29 cellular contexts compared by ENCODE assay signal in the genomic region with DNA sequence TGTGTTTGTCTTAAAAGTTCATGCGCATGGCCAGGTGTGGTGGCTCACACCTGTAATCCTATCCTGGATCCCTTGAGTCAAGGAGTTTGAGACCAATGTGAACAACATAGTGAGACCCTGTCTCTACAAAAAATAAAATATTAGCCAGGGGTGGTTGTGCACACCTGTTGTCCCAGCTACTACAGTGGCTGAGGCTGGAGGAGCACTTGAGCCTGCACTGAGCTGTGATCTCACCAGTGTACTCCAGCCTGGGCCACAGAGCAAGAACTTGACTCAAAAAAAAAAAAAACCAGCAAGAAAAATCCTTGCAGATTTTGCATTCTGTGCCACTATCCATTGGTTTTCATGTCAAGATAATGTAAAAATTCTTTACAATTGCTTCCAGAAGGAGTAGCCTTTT. TPM values are rescaled to one million over a fixed set of nuclear protein-coding genes. Genes with fewer than 3 reads are reported as not detected.
DNase-seq lines count a peak whose midpoint lies in the region; ATAC-seq, FAIRE-seq and TF ChIP-seq lines count a peak whose summit lies in the region.
"Had no signal": no experiment of that assay in that cellular context is flagged by ENCODE, and none has a peak within 500 bp of the region (broad histone marks: within the 10 kb centered on the region; RNA-seq: fewer than 3 reads in every experiment).

No MANE protein-coding gene starts in this region.

- ATAC-seq in activated T-cell treated with anti-CD3 and anti-CD28 coated beads, Interleukin-2, amount 50 U/mL, for 72 hours (replicated peaks in 1 of 2) = no peak
- ATAC-seq in GM12878 = no peak

- H3K36me3 Mint-ChIP-seq in activated T-cell treated with anti-CD3 and anti-CD28 coated beads, Interleukin-2, amount 50 U/mL, for 72 hours (ENCODE audit: insufficient read depth in 2 of 2) = peaks cover 3 to 12% of the 10 kb centered on the region in 2 donors

- peak overlapping the region; percentile 64 to 70 for H3K4me3 Mint-ChIP-seq in activated T-cell treated with anti-CD3 and anti-CD28 coated beads, Interleukin-2, amount 50 U/mL, for 72 hours
- H3K4me3 Mint-ChIP-seq: CD14-positive monocyte, H9, HFFc6 had no signal

- peak; percentile 16 for DNase-seq in DMS79 treated with DMSO at 0.1 percent for 48 hours (lab: John Stamatoyannopoulos, UW)
- DNase-seq in DMS79 (lab: John Stamatoyannopoulos, UW) = no peak
- no peak for DNase-seq in activated T-cell treated with anti-CD3 and anti-CD28 coated beads, Interleukin-2, amount 50 U/mL, for 72 hours
- DNase-seq in activated T-cell treated with anti-CD3 and anti-CD28 coated beads, Interleukin-2, amount 50 U/mL, for 48 hours = no peak
- no peak for DNase-seq in GM12878 (ENCODE audit: low read depth, low spot score)
- no peak for DNase-seq in D341Med (ENCODE audit: low spot score)
- DNase-seq in esophagus squamous epithelium (lab: John Stamatoyannopoulos, UW) = no peak
- DNase-seq: 8988T, ACHN, BE2C, Calu3, DMS153, EL, GDM1, H9, HFFc6, KBM-7, MG63, NCI-H1105 treated with DMSO at 0.1 percent for 48 hours, NCI-H2029, NCI-H446, NCI-H524 treated with DMSO at 0.1 percent for 48 hours, NCI-H774, SIG-M5 had no signal

- peaks cover 7% of the 10 kb centered on the region for H3K4me1 ChIP-seq in HEK293 (ENCODE audit: control insufficient read depth, insufficient read depth, low read length)
- peaks cover 65% of the 10 kb centered on the region for H3K4me1 ChIP-seq in GM12878 (ENCODE audit: control insufficient read depth, insufficient read depth, low read length)
- peaks cover 0 to 38% (median 12%) of the 10 kb centered on the region in 3 donors for H3K4me1 ChIP-seq in esophagus squamous epithelium
- H3K4me1 ChIP-seq: BE2C had no signal

- in situ Hi-C loops in GM12878 (cut with MboI) = loop anchor here (10.0 to 25.0 kb wide), 2 partner anchors 590 to 1273 kb away; a partner anchor contains a TSS

- no peaks in the 10 kb centered on the region for H4K20me1 ChIP-seq in GM12878 (ENCODE audit: control insufficient read depth, insufficient read depth)

- H3K9me3 ChIP-seq in HEK293 (ENCODE audit: control insufficient read depth, insufficient read depth, low read depth, low read length) (no peaks in the 10 kb centered on the region), GM12878 (replicated peaks; ENCODE audit: control insufficient read depth, insufficient read depth, low read length) (no peaks in the 10 kb centered on the region), esophagus squamous epithelium (no peaks in the 10 kb centered on the region)
- H3K9me3 ChIP-seq: BE2C, MG63 had no signal

- TF ChIP-seq EP300 in GM12878 (IDR thresholded peaks at IDR 0.05; ENCODE audit: borderline replicate concordance in 1 of 2, control insufficient read depth in 1 of 2, low read depth in 2 of 2, low read length in 2 of 2) = no peak

- TF ChIP-seq POLR2A in GM12878 (IDR thresholded peaks at IDR 0.05; ENCODE audit: low read depth, low read length) (no peak), esophagus squamous epithelium (IDR thresholded peaks at IDR 0.05) (no peak)

- no peak overlapping the region for H3K27ac ChIP-seq in HEK293 (ENCODE audit: extremely low read depth, low read depth, low read length)
- no peak overlapping the region for H3K27ac ChIP-seq in GM12878 (ENCODE audit: control insufficient read depth, insufficient read depth)
- H3K27ac ChIP-seq in esophagus squamous epithelium = no peak overlapping the region
- H3K27ac ChIP-seq: SK-N-MC had no signal

- H3K4me3 ChIP-seq in HEK293 (ENCODE audit: low read depth, low read length) (no peak overlapping the region), GM12878 (peak overlapping the region; percentile 29; the same call in 1 of the 2 replicates), esophagus squamous epithelium (no peak overlapping the region)
- H3K4me3 ChIP-seq: MG63, SK-N-MC had no signal

- peak overlapping the region; percentile 88; the same call in 1 of the 2 replicates for H3K4me2 ChIP-seq in GM12878 (ENCODE audit: control insufficient read depth, insufficient read depth)

- no peak for TF ChIP-seq CTCF in HEK293 (tag by site-specific recombination; IDR thresholded peaks at IDR 0.05)
- no peak for TF ChIP-seq CTCF in GM12878 (IDR thresholded peaks at IDR 0.05 in 2 of 3, conservative IDR thresholded peaks at IDR 0.05 in 1 of 3; ENCODE audit: control insufficient read depth in 2 of 3, extremely low read depth in 1 of 3, insufficient read depth in 1 of 3, low read depth in 3 of 3, low read length in 3 of 3)
- TF ChIP-seq CTCF in esophagus squamous epithelium (IDR thresholded peaks at IDR 0.05) = no peak

- H3K36me3 ChIP-seq in HEK293 (ENCODE audit: control insufficient read depth in 2 of 2, insufficient read depth in 1 of 2, low read length in 2 of 2) = no peaks in the 10 kb centered on the region
- peaks cover 0 to 1% of the 10 kb centered on the region in 2 experiments; a peak in 1 of 4 replicates for H3K36me3 ChIP-seq in GM12878 (ENCODE audit: control insufficient read depth in 2 of 2, insufficient read depth in 2 of 2, low read length in 1 of 2)
- H3K36me3 ChIP-seq in esophagus squamous epithelium = no peaks in the 10 kb centered on the region
- H3K36me3 ChIP-seq: BE2C, MG63 had no signal

- TF ChIP-seq RAD21 in GM12878 (IDR thresholded peaks at IDR 0.05; ENCODE audit: insufficient read depth, low read depth, low read length) = no peak

- CTCF ChIA-PET in HEK293 (lab: Yijun Ruan, JAX) (interaction anchor here (0.6 to 1.6 kb wide), 4 partner anchors 10 to 135 kb away, joined by 3 to 4 read pairs (median 3); no protein-coding TSS in a partner anchor), GM12878 (lab: Yijun Ruan, JAX) (interaction anchor here (0.7 to 5.3 kb wide), 6 partner anchors 8 to 136 kb away, joined by 3 to 44 read pairs (median 4); a partner anchor contains a TSS)

- no peak overlapping the region for H2AFZ ChIP-seq in GM12878 (ENCODE audit: control insufficient read depth, low read depth, low read length)

- 100% methylated on average over 1 of the region's 1 CpG for WGBS in GM12878 (ENCODE audit: insufficient coverage, insufficient replicate concordance, low lambda C conversion rate, missing lambda C conversion rate)
- 78% methylated on average over 1 of the region's 1 CpG; no CpG with 5 or more reads in 1 of the 2 donors for WGBS in esophagus squamous epithelium, 2 donors

- POLR2A ChIA-PET in HEK293 (lab: Yijun Ruan, JAX) (interaction anchor here (1.0 kb wide), 1 partner anchor 9 kb away, joined by 3 read pairs; a partner anchor contains a TSS), GM12878 (lab: Charles Lee) (interaction anchor here (0.7 to 13.1 kb wide), 3 partner anchors 7 to 82 kb away, joined by 3 to 143 read pairs (median 5); no protein-coding TSS in a partner anchor)

- intact Hi-C loops in GM12878 (cut with micrococcal nuclease; ENCODE audit: unreplicated experiment) (loop anchor here (5.0 kb wide), 1 partner anchor 33 kb away; no protein-coding TSS in a partner anchor), esophagus squamous epithelium (cut with DNase I) (no loop called here)

- SMC1A ChIA-PET in GM12878 (lab: Charles Lee; ENCODE audit: uncharacterized antibody, unreplicated experiment) = interaction anchor here (1.4 to 13.6 kb wide), 5 partner anchors 8 to 135 kb away, joined by 4 to 228 read pairs (median 61); no protein-coding TSS in a partner anchor

- no peaks in the 10 kb centered on the region for H3K27me3 Mint-ChIP-seq in activated T-cell treated with anti-CD3 and anti-CD28 coated beads, Interleukin-2, amount 50 U/mL, for 72 hours (ENCODE audit: low read depth)

- no peaks in the 10 kb centered on the region for H3K9me3 Mint-ChIP-seq in activated T-cell treated with anti-CD3 and anti-CD28 coated beads, Interleukin-2, amount 50 U/mL, for 72 hours
- H3K9me3 Mint-ChIP-seq: H9, HFFc6 had no signal

- no peak overlapping the region for H3K9ac ChIP-seq in GM12878 (ENCODE audit: control insufficient read depth, insufficient read depth, low read length)

- H3K27ac Mint-ChIP-seq in activated T-cell treated with anti-CD3 and anti-CD28 coated beads, Interleukin-2, amount 50 U/mL, for 72 hours = no peak overlapping the region
- H3K27ac Mint-ChIP-seq: CD14-positive monocyte, HFFc6 had no signal

- peaks cover 90% of the 10 kb centered on the region for H3K79me2 ChIP-seq in GM12878 (ENCODE audit: control insufficient read depth, insufficient read depth, low read length)

- RAD21 ChIA-PET in GM12878 (lab: Charles Lee; ENCODE audit: unreplicated experiment) = interaction anchor here (1.0 to 5.4 kb wide), 6 partner anchors 8 to 135 kb away, joined by 4 to 63 read pairs (median 5); a partner anchor contains a TSS

- BruUV-seq in GM12878 (replicated peaks; lab: Mats Ljungman, UMichigan) = no TSS peak

- H3K27me3 ChIP-seq in GM12878 (replicated peaks in 1 of 2; ENCODE audit: control insufficient read depth in 2 of 2, insufficient read depth in 2 of 2, low read length in 1 of 2) (no peaks in the 10 kb centered on the region), esophagus squamous epithelium (no peaks in the 10 kb centered on the region)
- H3K27me3 ChIP-seq: BE2C, MG63 had no signal

- no peak for FAIRE-seq in GM12878 (lab: Jason Lieb, UNC)
- FAIRE-seq: GM12891, RCC 7860 had no signal

- H3K4me1 Mint-ChIP-seq in activated T-cell treated with anti-CD3 and anti-CD28 coated beads, Interleukin-2, amount 50 U/mL, for 72 hours (ENCODE audit: low read depth) = peaks cover 95% of the 10 kb centered on the region

TF ChIP-seq in HEK293, 187 proteins besides CTCF, POLR2A, EP300 and RAD21 (continues in another document):
- TF ChIP-seq ZBTB8A (tag by site-specific recombination; IDR thresholded peaks at IDR 0.05) = no peak

TF ChIP-seq in GM12878, 131 proteins besides CTCF, POLR2A, EP300 and RAD21 (continues in another document):
- no peak for TF ChIP-seq CREM (IDR thresholded peaks at IDR 0.05; ENCODE audit: low read depth)
- no peak for TF ChIP-seq IKZF1 (conservative IDR thresholded peaks at IDR 0.05)

RNA-seq across cellular contexts. Expression of a gene that starts 8.2 kb away (rescaled TPM):
- 100 to 1,000 TPM; 191 to 296 TPM for total RNA-seq in activated T-cell treated with anti-CD3 and anti-CD28 coated beads, Interleukin-2, amount 50 U/mL, for 72 hours
- total RNA-seq in GM12878 (2013; cell fraction: nucleolus; rRNA removed) = 502 and 598 TPM in 2 replicates
- total RNA-seq in GM12878 (2014; rRNA removed) (21.4 and 26.1 TPM in 2 replicates), GM12878 (2014; rRNA removed; fragmentation: Illumina TruSeq; extraction: Trizol) (19.7 and 20.1 TPM in 2 replicates), GM12878 (2021) (60.7 and 64.9 TPM in 2 replicates), esophagus squamous epithelium (10 to 100 TPM; 22.3 to 32.4 (median 31.0) TPM)
- 9.6 TPM for polyA plus RNA-seq in GM12878 (2011; ENCODE audit: low read depth)
- polyA plus RNA-seq in GM12878 (2011; rRNA removed) (48.2 and 66.6 TPM in 2 replicates), GM12878 (2014; fragmentation: Illumina TruSeq; extraction: Trizol) (29.2 and 44.1 TPM in 2 replicates), GM12878 (2014; fragmentation: Nextera tagmentation; extraction: Ambion mirVana) (1 to 10 TPM in 1 of 2 experiments, under 1 TPM in 1; 0.97 to 1.7 TPM), GM12878 (2014; rRNA removed) (44.7 and 47.2 TPM in 2 replicates), GM12878 (2016; fragmentation: Nextera tagmentation; extraction: Ambion mirVana) (10 to 100 TPM; 17.5 to 18.3 TPM)
- polyA plus RNA-seq in GM12878 (2011; cell fraction: cytosol; rRNA removed) = 61.2 and 63.3 TPM in 2 replicates
- polyA plus RNA-seq in GM12878 (2011; cell fraction: nucleus; rRNA removed) = 337 and 354 TPM in 2 replicates
- polyA plus RNA-seq in GM12878 (2012) = 14.1 and 24.0 TPM in 2 replicates
- 99.3 and 144 TPM in 2 replicates for polyA minus RNA-seq in GM12878 (2011; rRNA and poly(A)+ RNA removed)
- polyA minus RNA-seq in GM12878 (2011; cell fraction: cytosol; rRNA and poly(A)+ RNA removed) = 35.6 and 42.5 TPM in 2 replicates
- polyA minus RNA-seq in GM12878 (2011; cell fraction: nucleus; rRNA and poly(A)+ RNA removed) = 107 and 177 TPM in 2 replicates
